1 cellular context compared by ENCODE assay signal in the genomic region with DNA sequence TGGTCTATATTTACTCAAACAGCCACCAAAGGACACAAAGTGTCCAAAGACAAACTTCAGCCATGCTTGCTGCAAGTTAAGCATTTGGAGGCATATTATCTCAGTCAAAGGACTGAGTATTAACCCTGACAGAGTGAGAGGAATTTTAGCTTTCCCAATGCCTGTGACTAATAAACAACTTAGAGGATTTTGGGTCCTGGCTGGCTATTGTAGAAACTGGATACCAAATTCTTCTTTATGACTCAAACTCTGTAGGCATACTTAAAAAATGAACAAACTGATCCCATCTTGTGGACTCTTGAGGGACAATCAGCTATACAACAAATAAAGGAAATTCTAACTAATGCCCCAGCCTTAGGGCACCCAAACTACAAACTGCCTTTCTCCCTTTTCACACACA.
A peak's percentile ranks its signal among the peaks of the same experiment; 100 is the strongest.
TF ChIP-seq lines count a peak whose summit lies in the region.

No MANE protein-coding gene starts in this region.

TF ChIP-seq in IMR-90, 13 proteins besides CTCF, POLR2A, EP300 and RAD21:
- TF ChIP-seq CEBPB (IDR thresholded peaks at IDR 0.05; ENCODE audit: low read depth, low read length), result peak; percentile 50
